Comparison of ENCODE assay signal across 13 cellular contexts in the genomic region with DNA sequence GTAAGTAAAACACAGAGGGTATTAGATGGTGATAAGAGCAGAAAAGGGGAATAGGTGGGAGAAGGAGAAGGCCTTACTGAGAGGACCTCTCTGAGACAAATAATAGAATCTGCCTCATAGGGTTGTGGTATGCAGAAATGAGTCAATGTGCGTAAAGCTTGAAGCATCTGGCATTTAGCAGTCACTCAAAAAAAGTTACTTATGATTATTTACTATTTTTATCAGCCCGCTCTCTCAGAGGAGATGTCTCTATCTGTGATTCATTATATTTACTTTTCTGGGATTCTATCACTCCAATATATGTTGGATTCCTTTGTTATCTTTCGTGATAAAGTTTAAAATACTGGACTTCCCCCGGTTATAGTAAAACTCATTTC. TPM values are rescaled to one million over a fixed set of nuclear protein-coding genes. Genes with fewer than 3 reads are reported as not detected.
A peak's percentile ranks its signal among the peaks of the same experiment; 100 is the strongest.
DNase-seq lines count a peak whose midpoint lies in the region; ATAC-seq lines count a peak whose summit lies in the region.
"Had no signal": no experiment of that assay in that cellular context is flagged by ENCODE, and none has a peak within 500 bp of the region (broad histone marks: within the 10 kb centered on the region; RNA-seq: fewer than 3 reads in every experiment).

No MANE protein-coding gene starts in this region.

- in situ Hi-C loops in KBM-7 (cut with MboI; ENCODE audit: low pct_unique_long_range_greater_than_20kb, low sequenced_read_pairs): no loop called here

- no peaks in the 10 kb centered on the region for H3K9me3 ChIP-seq in SJSA1 (replicated peaks)
- H3K9me3 ChIP-seq: esophagus muscularis mucosa had no signal

- no peaks in the 10 kb centered on the region for H3K27me3 ChIP-seq in SJSA1 (replicated peaks)
- H3K27me3 ChIP-seq: esophagus muscularis mucosa had no signal

- ATAC-seq in GM19324 (IDR thresholded peaks at IDR 0.05; ENCODE audit: low FRiP score, unreplicated experiment) (no peak), GM18867 (IDR thresholded peaks at IDR 0.05; ENCODE audit: unreplicated experiment) (no peak)

- H3K27ac ChIP-seq in SJSA1: peak overlapping the region; percentile 52
- H3K27ac ChIP-seq: esophagus muscularis mucosa had no signal

- no peak overlapping the region for H3K4me3 ChIP-seq in SJSA1
- H3K4me3 ChIP-seq: esophagus muscularis mucosa, lung had no signal

- DNase-seq in AG08395 (ENCODE audit: low spot score) (peak; percentile 61), HCEC 1CT (peak; percentile 88), SJSA1 (ENCODE audit: low read depth in 1 of 2, low spot score in 2 of 2) (peak in 1 of 2 experiments; percentile 52), glomerular visceral epithelial cell (ENCODE audit: extremely low spot score) (peak; percentile 49), KBM-7 (no peak)
- no peak for DNase-seq in stimulated activated CD4-positive, alpha-beta T cell treated with anti-CD3 and anti-CD28 coated beads, Interleukin-2, amount 100 ng/mL, for 48 hours
- DNase-seq: NCI-H526 treated with DMSO at 0.1 percent for 48 hours, T-helper 1 cell had no signal

- H3K36me3 ChIP-seq in SJSA1: no peaks in the 10 kb centered on the region
- H3K36me3 ChIP-seq: esophagus muscularis mucosa had no signal

- H3K4me1 ChIP-seq in SJSA1 (replicated peaks): peaks cover 57% of the 10 kb centered on the region

RNA-seq across cellular contexts. Expression of a gene that starts 4.6 kb away (rescaled TPM):
- total RNA-seq in SJSA1 (2014; rRNA removed; shearing (Covaris generic)): 117 and 140 TPM in 2 replicates
- total RNA-seq: activated CD8-positive, alpha-beta memory T cell treated with anti-CD3 and anti-CD28 coated beads for 36 hours had no signal

RNA-seq across cellular contexts. Expression of a gene that starts 48.6 kb away (rescaled TPM):
- 2.4 and 10.4 TPM in 2 replicates for total RNA-seq in SJSA1 (2014; rRNA removed; shearing (Covaris generic))
- total RNA-seq: activated CD8-positive, alpha-beta memory T cell treated with anti-CD3 and anti-CD28 coated beads for 36 hours had no signal

Comparison
In these comparisons a context has a peak if more than half of its experiments do, and no peak if none do; other contexts are left out.
1. DNase-seq: peak in AG08395 (single experiment), HCEC 1CT (single experiment) and glomerular visceral epithelial cell (single experiment); none in KBM-7 (single experiment) and stimulated activated CD4-positive, alpha-beta T cell treated with anti-CD3 and anti-CD28 coated beads, Interleukin-2, amount 100 ng/mL, for 48 hours (0 of 2).